In the genomic region with DNA sequence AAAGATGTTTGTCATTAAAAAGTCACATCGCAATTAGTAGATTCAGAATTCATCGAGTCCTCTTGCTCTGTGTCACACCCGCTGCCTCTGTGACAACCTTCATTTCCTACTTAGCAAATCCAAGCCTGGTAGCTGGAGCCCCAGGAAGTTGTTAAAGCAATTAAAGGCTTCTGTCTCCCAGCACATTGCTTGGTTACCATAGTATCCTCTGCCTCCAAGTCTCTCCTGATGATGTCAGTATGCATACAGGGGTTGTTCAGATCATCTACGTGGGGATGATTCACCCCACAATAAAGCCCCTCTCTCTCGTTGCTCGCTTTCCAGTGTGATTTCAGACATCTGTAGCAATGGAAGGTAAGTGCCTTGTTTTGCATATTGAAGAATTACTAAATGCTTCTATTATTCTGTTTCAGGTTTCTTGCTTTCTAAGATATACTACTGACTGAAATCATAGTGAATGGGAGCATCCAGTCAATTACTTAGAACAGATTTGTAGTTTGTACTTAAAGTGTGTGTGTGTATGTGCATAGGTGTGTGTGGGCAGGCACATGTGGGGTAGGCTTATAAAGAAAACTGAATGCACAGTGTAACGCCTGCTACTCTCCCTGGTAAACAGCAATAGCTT, we compare ENCODE assay signal across 10 cellular contexts. TPM values are rescaled to one million over a fixed set of nuclear protein-coding genes. Genes with fewer than 3 reads are reported as not detected.
A peak's percentile ranks its signal among the peaks of the same experiment; 100 is the strongest.
DNase-seq lines count a peak whose midpoint lies in the region; ATAC-seq and TF ChIP-seq lines count a peak whose summit lies in the region.
"Had no signal": no experiment of that assay in that cellular context is flagged by ENCODE, and none has a peak within 500 bp of the region (broad histone marks: within the 10 kb centered on the region; RNA-seq: fewer than 3 reads in every experiment).

No MANE protein-coding gene starts in this region.

- no peaks in the 10 kb centered on the region for H3K9me2 ChIP-seq in MM.1S (replicated peaks; ENCODE audit: insufficient read depth, low read length)

- no peaks in the 10 kb centered on the region for H3K9me3 ChIP-seq in MM.1S (replicated peaks; ENCODE audit: insufficient read depth, low read length)
- H3K9me3 ChIP-seq: SJSA1 had no signal

- H4K20me1 ChIP-seq in MM.1S (ENCODE audit: insufficient read depth, low read length) = no peaks in the 10 kb centered on the region

- no peaks in the 10 kb centered on the region for H3K79me2 ChIP-seq in MM.1S (ENCODE audit: low read length)

- no peak overlapping the region for H2AFZ ChIP-seq in MM.1S (ENCODE audit: low read length)

- H3K36me3 ChIP-seq in MM.1S (replicated peaks; ENCODE audit: insufficient read depth, low read length) = no peaks in the 10 kb centered on the region
- H3K36me3 ChIP-seq: SJSA1 had no signal

- H3K27me3 Mint-ChIP-seq in activated CD4-positive, alpha-beta T cell treated with anti-CD3 and anti-CD28 coated beads for 36 hours = no peaks in the 10 kb centered on the region

- POLR2A ChIA-PET in activated CD4-positive, alpha-beta T cell treated with anti-CD3 and anti-CD28 coated beads for 36 hours (lab: Charles Lee) = interaction anchor here (0.6 kb wide), 1 partner anchor 93 kb away, joined by 4 read pairs; no protein-coding TSS in a partner anchor

- peak; percentile 39 for ATAC-seq in activated CD4-positive, alpha-beta T cell treated with anti-CD3 and anti-CD28 coated beads for 36 hours
- ATAC-seq in HG03097 (IDR thresholded peaks at IDR 0.05; ENCODE audit: low FRiP score, unreplicated experiment) = no peak
- ATAC-seq in GM21619 (IDR thresholded peaks at IDR 0.05; ENCODE audit: unreplicated experiment) = no peak

- no peak overlapping the region for H3K27ac ChIP-seq in MM.1S (ENCODE audit: low read length)
- H3K27ac ChIP-seq: SJSA1 had no signal

- H3K4me1 ChIP-seq in MM.1S (ENCODE audit: low read length) = no peaks in the 10 kb centered on the region

- no peak overlapping the region for H3K4me3 ChIP-seq in fibroblast of mammary gland (ENCODE audit: control insufficient read depth, low read depth, low read length)
- H3K4me3 ChIP-seq in MM.1S (ENCODE audit: low read length) = no peak overlapping the region
- H3K4me3 ChIP-seq: SJSA1 had no signal

- H3K36me3 Mint-ChIP-seq in activated CD4-positive, alpha-beta T cell treated with anti-CD3 and anti-CD28 coated beads for 36 hours (ENCODE audit: low read depth) = peaks cover 7% of the 10 kb centered on the region

- H3K4me1 Mint-ChIP-seq in activated CD4-positive, alpha-beta T cell treated with anti-CD3 and anti-CD28 coated beads for 36 hours = peaks cover 4% of the 10 kb centered on the region

- no peak for TF ChIP-seq CTCF in fibroblast of mammary gland (conservative IDR thresholded peaks at IDR 0.05; ENCODE audit: control insufficient read depth, insufficient read depth, low read depth, low read length)
- no peak for TF ChIP-seq CTCF in MM.1S (IDR thresholded peaks at IDR 0.05; ENCODE audit: low read length)

- no peak for DNase-seq in activated CD4-positive, alpha-beta T cell treated with anti-CD3 and anti-CD28 coated beads for 36 hours
- no peak for DNase-seq in activated CD4-positive, alpha-beta T cell treated with anti-CD3 and anti-CD28 coated beads for 48 hours
- peak; percentile 99 for DNase-seq in NCI-H748 (lab: John Stamatoyannopoulos, UW; ENCODE audit: unreplicated experiment)
- peak; percentile 74 for DNase-seq in fibroblast of mammary gland (ENCODE audit: low read depth)
- DNase-seq in superior temporal gyrus (ENCODE audit: extremely low spot score) = peak; percentile 27
- DNase-seq in MM.1S = no peak
- DNase-seq: AML-193 had no signal

- no peak overlapping the region for H3K27ac Mint-ChIP-seq in activated CD4-positive, alpha-beta T cell treated with anti-CD3 and anti-CD28 coated beads for 36 hours

- no peaks in the 10 kb centered on the region for H3K27me3 ChIP-seq in MM.1S (replicated peaks; ENCODE audit: insufficient read depth, low read length)
- H3K27me3 ChIP-seq: SJSA1 had no signal

- no peaks in the 10 kb centered on the region for H3F3A ChIP-seq in MM.1S (ENCODE audit: insufficient read depth, low read length)

- no peak overlapping the region for H3K4me2 ChIP-seq in MM.1S (ENCODE audit: low read depth, low read length)

- no peaks in the 10 kb centered on the region for H3K9me3 Mint-ChIP-seq in activated CD4-positive, alpha-beta T cell treated with anti-CD3 and anti-CD28 coated beads for 36 hours (ENCODE audit: low read depth)

- no peak overlapping the region for H3K9ac ChIP-seq in MM.1S (ENCODE audit: low read length)

- CTCF ChIA-PET in activated CD4-positive, alpha-beta T cell treated with anti-CD3 and anti-CD28 coated beads for 36 hours (lab: Charles Lee) = interaction anchor here (0.8 to 2.3 kb wide), 2 partner anchors 25 to 126 kb away, joined by 3 to 8 read pairs; no protein-coding TSS in a partner anchor

- intact Hi-C loops in activated CD4-positive, alpha-beta T cell treated with anti-CD3 and anti-CD28 coated beads for 36 hours (cut with DNase I, micrococcal nuclease) = no loop called here

- no peak overlapping the region for H3K4me3 Mint-ChIP-seq in activated CD4-positive, alpha-beta T cell treated with anti-CD3 and anti-CD28 coated beads for 36 hours

RNA-seq across cellular contexts. Expression of a gene that starts 52.9 kb away (rescaled TPM):
- total RNA-seq in activated CD4-positive, alpha-beta T cell treated with anti-CD3 and anti-CD28 coated beads for 36 hours = 10 to 100 TPM; 54.0 to 68.3 TPM

Comparison
In these comparisons a context has a peak if more than half of its experiments do, and no peak if none do; other contexts are left out.
1. DNase-seq: peak in NCI-H748 (single experiment), fibroblast of mammary gland (single experiment) and superior temporal gyrus (single experiment); none in activated CD4-positive, alpha-beta T cell treated with anti-CD3 and anti-CD28 coated beads for 36 hours (single experiment), activated CD4-positive, alpha-beta T cell treated with anti-CD3 and anti-CD28 coated beads for 48 hours (single experiment) and MM.1S (single experiment).